In genomic region chr4:142416711-142417275, GRCh38 we compare ENCODE assay signal across 11 cellular contexts.
DNase-seq lines count a peak whose midpoint lies in the region; ATAC-seq lines count a peak whose summit lies in the region.
"Had no signal": no experiment of that assay in that cellular context is flagged by ENCODE, and none has a peak within 500 bp of the region (broad histone marks: within the 10 kb centered on the region; RNA-seq: fewer than 3 reads in every experiment).

No MANE protein-coding gene starts in this region.

- no peak overlapping the region for H3K4ac ChIP-seq in mesenchymal stem cell (ENCODE audit: low read depth in 1 of 2, low read length in 2 of 2)

- no peaks in the 10 kb centered on the region for H3K27me3 ChIP-seq in CD8-positive, alpha-beta memory T cell (ENCODE audit: insufficient read depth, low read length, poor library complexity, severe bottlenecking)
- no peaks in the 10 kb centered on the region for H3K27me3 ChIP-seq in adipocyte (replicated peaks; ENCODE audit: control insufficient read depth, insufficient read depth, low read length)
- H3K27me3 ChIP-seq in mesenchymal stem cell (ENCODE audit: control insufficient read depth in 1 of 2, insufficient read depth in 1 of 2, low read length in 2 of 2): no peaks in the 10 kb centered on the region
- H3K27me3 ChIP-seq: sigmoid colon had no signal

- H3K4me1 Mint-ChIP-seq in CD8-positive, alpha-beta memory T cell: peaks cover 22 to 40% (median 37%) of the 10 kb centered on the region in 3 donors

- no peak overlapping the region for H2BK5ac ChIP-seq in mesenchymal stem cell (ENCODE audit: low read depth, low read length, poor library complexity, severe bottlenecking)

- peak overlapping the region; percentile 14 for H3K27ac ChIP-seq in CD8-positive, alpha-beta memory T cell (ENCODE audit: low read depth, low read length)
- no peak overlapping the region for H3K27ac ChIP-seq in mesenchymal stem cell (ENCODE audit: low read length, poor library complexity, severe bottlenecking)
- H3K27ac ChIP-seq: sigmoid colon had no signal

- no peak overlapping the region for H3K4me2 ChIP-seq in mesenchymal stem cell (ENCODE audit: low read length, poor library complexity, severe bottlenecking)

- H3K4me3 Mint-ChIP-seq in CD8-positive, alpha-beta memory T cell: peak overlapping the region; percentile 21 to 77 (median 69)

- no peak overlapping the region for H3K14ac ChIP-seq in mesenchymal stem cell (ENCODE audit: low read length in 2 of 2)

- H3K4me3 ChIP-seq in CD8-positive, alpha-beta memory T cell (ENCODE audit: low read length): peak overlapping the region; percentile 39
- H3K4me3 ChIP-seq in adipocyte (ENCODE audit: low read length) (peak overlapping the region; percentile 2), mesenchymal stem cell (ENCODE audit: insufficient read depth in 1 of 2, low read depth in 1 of 2, low read length in 2 of 2) (no peak overlapping the region)
- H3K4me3 ChIP-seq: sigmoid colon had no signal

- H2AK5ac ChIP-seq in mesenchymal stem cell (ENCODE audit: low read length, severe bottlenecking): no peak overlapping the region

- DNase-seq in CD8-positive, alpha-beta memory T cell: peak in 2 of 5 donors; percentile 21 to 34
- DNase-seq in HS-5 (ENCODE audit: low read depth) (peak; percentile 24), adipocyte (ENCODE audit: low read depth) (no peak), mesenchymal stem cell (peak; percentile 50), DMS114 treated with DMSO at 0.1 percent for 48 hours (lab: John Stamatoyannopoulos, UW; ENCODE audit: unreplicated experiment) (no peak), NCI-H2107 (lab: John Stamatoyannopoulos, UW) (no peak), NCI-H1417 (lab: John Stamatoyannopoulos, UW) (no peak)
- DNase-seq: left colon, NCI-H2171, sigmoid colon had no signal

- CTCF ChIA-PET in CD8-positive, alpha-beta memory T cell (lab: Charles Lee): interaction anchor here (1.0 to 2.4 kb wide), 6 partner anchors 10 to 65 kb away, joined by 3 to 15 read pairs (median 4); no protein-coding TSS in a partner anchor

- H3K79me1 ChIP-seq in mesenchymal stem cell (replicated peaks; ENCODE audit: low read length, poor library complexity, severe bottlenecking): no peaks in the 10 kb centered on the region

- H2BK120ac ChIP-seq in mesenchymal stem cell (ENCODE audit: low read depth, low read length): no peak overlapping the region

- no peaks in the 10 kb centered on the region for H3K36me3 Mint-ChIP-seq in CD8-positive, alpha-beta memory T cell

- H3K23ac ChIP-seq in mesenchymal stem cell (ENCODE audit: low read length in 2 of 2): no peak overlapping the region

- H3K27me3 Mint-ChIP-seq in CD8-positive, alpha-beta memory T cell: no peaks in the 10 kb centered on the region

- H3K4me1 ChIP-seq in CD8-positive, alpha-beta memory T cell (ENCODE audit: insufficient read depth, low read length): peaks cover 42% of the 10 kb centered on the region
- H3K4me1 ChIP-seq in adipocyte (ENCODE audit: control insufficient read depth, insufficient read depth, low read length) (no peaks in the 10 kb centered on the region), mesenchymal stem cell (ENCODE audit: control insufficient read depth, insufficient read depth, low read depth, low read length) (no peaks in the 10 kb centered on the region)
- H3K4me1 ChIP-seq: sigmoid colon had no signal

- peak overlapping the region in 1 of 2 experiments; percentile 4 for H3K18ac ChIP-seq in mesenchymal stem cell (ENCODE audit: low read depth in 1 of 2, low read length in 2 of 2)

- H3K9ac ChIP-seq in adipocyte (ENCODE audit: low read length) (peak overlapping the region; percentile 35), mesenchymal stem cell (ENCODE audit: low read length) (peak overlapping the region; percentile 12)

- no peak overlapping the region for H4K8ac ChIP-seq in mesenchymal stem cell (ENCODE audit: low read length)

- no peaks in the 10 kb centered on the region for H3K36me3 ChIP-seq in CD8-positive, alpha-beta memory T cell (ENCODE audit: insufficient read depth, low read length)
- no peaks in the 10 kb centered on the region for H3K36me3 ChIP-seq in adipocyte (ENCODE audit: control insufficient read depth, insufficient read depth, low read length, severe bottlenecking)
- no peaks in the 10 kb centered on the region for H3K36me3 ChIP-seq in mesenchymal stem cell (ENCODE audit: control insufficient read depth in 1 of 2, insufficient read depth in 2 of 2, low read depth in 1 of 2, low read length in 2 of 2)
- H3K36me3 ChIP-seq: sigmoid colon had no signal

- no peak overlapping the region for H2AFZ ChIP-seq in mesenchymal stem cell (ENCODE audit: low read depth, low read length)

- POLR2A ChIA-PET in CD8-positive, alpha-beta memory T cell (lab: Charles Lee): interaction anchor here (0.6 to 1.9 kb wide), 3 partner anchors 11 to 60 kb away, joined by 3 to 19 read pairs (median 5); no protein-coding TSS in a partner anchor

- H3K9me3 ChIP-seq in CD8-positive, alpha-beta memory T cell (ENCODE audit: low read length): no peaks in the 10 kb centered on the region
- no peaks in the 10 kb centered on the region for H3K9me3 ChIP-seq in adipocyte (ENCODE audit: control insufficient read depth, low read length)
- H3K9me3 ChIP-seq in mesenchymal stem cell (ENCODE audit: control insufficient read depth, low read length): no peaks in the 10 kb centered on the region
- H3K9me3 ChIP-seq: sigmoid colon had no signal

- H3K9me3 Mint-ChIP-seq in CD8-positive, alpha-beta memory T cell: no peaks in the 10 kb centered on the region

- H3K27ac Mint-ChIP-seq in CD8-positive, alpha-beta memory T cell: peak overlapping the region; percentile 54 to 97 (median 90)

- ATAC-seq in HG03097 (IDR thresholded peaks at IDR 0.05; ENCODE audit: low FRiP score, unreplicated experiment): no peak
- ATAC-seq: left colon had no signal

- H2BK12ac ChIP-seq in mesenchymal stem cell (ENCODE audit: low read length in 2 of 2): no peak overlapping the region

- H4K91ac ChIP-seq in mesenchymal stem cell (ENCODE audit: low read length): no peak overlapping the region

- no peak overlapping the region for H2BK15ac ChIP-seq in mesenchymal stem cell (ENCODE audit: low read depth, poor library complexity, severe bottlenecking)

- 63% methylated on average over 4 of the region's 5 CpGs for WGBS in mesenchymal stem cell

Comparison
In these comparisons a context has a peak if more than half of its experiments do, and no peak if none do; other contexts are left out.
1. DNase-seq: peak in HS-5 (single experiment) and mesenchymal stem cell (single experiment); none in adipocyte (single experiment), DMS114 treated with DMSO at 0.1 percent for 48 hours (single experiment), NCI-H2107 (single experiment) and NCI-H1417 (0 of 3).
2. H3K4me3 ChIP-seq: peak in CD8-positive, alpha-beta memory T cell (single experiment) and adipocyte (single experiment); none in mesenchymal stem cell (0 of 2).